9 cellular contexts compared by ENCODE assay signal in the genomic region with DNA sequence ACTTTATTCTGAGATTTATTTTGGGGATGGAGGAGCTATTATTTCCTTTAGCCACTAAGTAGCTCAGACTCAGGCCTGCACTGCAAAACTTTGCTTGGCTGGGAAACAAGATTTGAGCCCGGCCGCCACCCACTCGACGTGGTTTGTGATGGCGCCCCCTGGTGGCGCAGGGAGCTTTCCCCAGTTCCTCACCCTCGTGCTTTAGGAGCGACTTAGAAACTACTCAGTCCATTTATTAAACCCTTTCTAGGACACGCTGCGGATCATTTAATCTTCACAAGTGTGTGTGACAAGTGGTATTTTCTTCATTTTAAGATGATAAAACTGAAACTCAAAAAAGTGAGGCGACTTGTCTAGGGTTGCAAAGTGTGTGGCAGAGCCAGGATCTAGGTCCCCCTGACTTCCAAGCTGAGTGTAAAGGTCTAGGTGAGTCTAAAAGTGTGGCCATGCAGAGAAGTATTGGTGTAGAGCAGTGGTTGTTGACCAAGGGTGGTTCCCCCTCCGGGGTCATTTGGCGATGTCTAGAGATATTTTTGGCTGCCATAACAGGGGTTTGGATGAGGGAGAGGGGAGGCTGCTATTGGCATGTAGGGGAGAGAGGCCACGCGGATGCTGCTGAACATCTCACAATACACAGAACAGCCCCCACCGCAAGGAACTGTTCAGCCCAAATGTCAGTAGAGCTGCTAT. TPM values are rescaled to one million over a fixed set of nuclear protein-coding genes. Genes with fewer than 3 reads are reported as not detected.
DNase-seq lines count a peak whose midpoint lies in the region; ATAC-seq and TF ChIP-seq lines count a peak whose summit lies in the region.
"Had no signal": no experiment of that assay in that cellular context is flagged by ENCODE, and none has a peak within 500 bp of the region (broad histone marks: within the 10 kb centered on the region; RNA-seq: fewer than 3 reads in every experiment).

No MANE protein-coding gene starts in this region.

- no peaks in the 10 kb centered on the region for H3K9me3 ChIP-seq in CD4-positive, alpha-beta memory T cell (ENCODE audit: control insufficient read depth in 1 of 2, low read length in 2 of 2)
- H3K9me3 ChIP-seq in HCT116 (ENCODE audit: control insufficient read depth in 1 of 2, insufficient read depth in 1 of 2, low read depth in 1 of 2, low read length in 2 of 2) (no peaks in the 10 kb centered on the region), Peyer's patch (no peaks in the 10 kb centered on the region), tibial artery (no peaks in the 10 kb centered on the region)

- H3K9ac ChIP-seq in HCT116 (ENCODE audit: low read length), result no peak overlapping the region

- no peaks in the 10 kb centered on the region for H3K79me2 ChIP-seq in HCT116 (ENCODE audit: insufficient read depth, low read length)

- peaks cover 21 to 42% (median 33%) of the 10 kb centered on the region in 4 donors for H3K4me1 Mint-ChIP-seq in CD4-positive, alpha-beta memory T cell

- H3K9me3 Mint-ChIP-seq in CD4-positive, alpha-beta memory T cell, result no peaks in the 10 kb centered on the region

- POLR2A ChIA-PET in CD4-positive, alpha-beta memory T cell (lab: Charles Lee; ENCODE audit: partially characterized antibody), result interaction anchor here (1.3 to 2.8 kb wide), 5 partner anchors 10 to 329 kb away, joined by 3 to 16 read pairs (median 10); partner anchors contain the start of gene CEACAM1
- POLR2A ChIA-PET in HCT116 (lab: Charles Lee), result no interaction called here

- BruUV-seq in HCT116 (replicated peaks; lab: Mats Ljungman, UMichigan), result no TSS peak

- H3K27ac ChIP-seq in CD4-positive, alpha-beta memory T cell (ENCODE audit: low read depth, low read length), result no peak overlapping the region
- H3K27ac ChIP-seq in HCT116 (ENCODE audit: low read depth, low read length) (no peak overlapping the region), Peyer's patch (no peak overlapping the region), tibial artery (no peak overlapping the region)
- H3K27ac ChIP-seq: SK-N-MC had no signal

- peak; percentile 71 to 76 (median 74) for DNase-seq in CD4-positive, alpha-beta memory T cell
- DNase-seq in HCT116 (ENCODE audit: low read depth, low spot score), result peak; percentile 42
- peak; percentile 72 to 90 (median 85) for DNase-seq in Peyer's patch
- DNase-seq in activated T-helper 1 cell treated with Interleukin-2 at 50 U/mL for 16 hours (ENCODE audit: low read depth), result peak; percentile 67
- peak; percentile 77 for DNase-seq in fibroblast of the aortic adventitia (ENCODE audit: low read depth)
- no peak for DNase-seq in omental fat pad (ENCODE audit: low spot score)
- DNase-seq in tibial artery, result peak; percentile 55 to 71

- H4K20me1 ChIP-seq in HCT116 (ENCODE audit: insufficient read depth), result no peaks in the 10 kb centered on the region

- peak; percentile 49 for TF ChIP-seq RAD21 in HCT116 (IDR thresholded peaks at IDR 0.05; ENCODE audit: low read depth)

- CTCF ChIA-PET in CD4-positive, alpha-beta memory T cell (lab: Charles Lee; ENCODE audit: partially characterized antibody), result interaction anchor here (0.7 to 3.3 kb wide), 34 partner anchors 10 to 332 kb away, joined by 3 to 72 read pairs (median 4); partner anchors contain the start of genes CEACAM1 and LIPE
- CTCF ChIA-PET in HCT116 (lab: Charles Lee), result interaction anchor here (0.6 to 2.8 kb wide), 36 partner anchors 8 to 339 kb away, joined by 3 to 29 read pairs (median 4); partner anchors contain the start of genes CEACAM1 and POU2F2

- TF ChIP-seq POLR2A in HCT116 (IDR thresholded peaks at IDR 0.05; ENCODE audit: borderline replicate concordance, extremely low read depth, insufficient read depth, insufficient read length) (no peak), Peyer's patch (IDR thresholded peaks at IDR 0.05) (no peak)

- H3K9me2 ChIP-seq in HCT116 (ENCODE audit: insufficient read depth), result no peaks in the 10 kb centered on the region

- H3K36me3 ChIP-seq in CD4-positive, alpha-beta memory T cell (ENCODE audit: insufficient read depth, low read length), result no peaks in the 10 kb centered on the region
- H3K36me3 ChIP-seq in HCT116 (ENCODE audit: control insufficient read depth in 1 of 2, insufficient read depth in 2 of 2, low read length in 2 of 2) (no peaks in the 10 kb centered on the region), Peyer's patch (no peaks in the 10 kb centered on the region), tibial artery (no peaks in the 10 kb centered on the region)

- peak overlapping the region in 7 of 8 donors; percentile 15 to 87 (median 62) for H3K4me3 Mint-ChIP-seq in CD4-positive, alpha-beta memory T cell

- RAD21 ChIA-PET in HCT116 (lab: Charles Lee; ENCODE audit: low non-redundant PET in 1 of 2, low total read pairs in 2 of 2, uncharacterized antibody in 2 of 2, unreplicated experiment in 2 of 2), result interaction anchor here in 1 of 2 experiments (0.9 kb wide), 1 partner anchor 89 kb away, joined by 3 read pairs; no protein-coding TSS in a partner anchor

- no peaks in the 10 kb centered on the region for H3K36me3 Mint-ChIP-seq in CD4-positive, alpha-beta memory T cell

- H2AFZ ChIP-seq in HCT116 (ENCODE audit: low read depth, low read length, poor library complexity, severe bottlenecking), result peak overlapping the region; percentile 19

- H3K4me3 ChIP-seq in CD4-positive, alpha-beta memory T cell (ENCODE audit: low read length in 2 of 2), result no peak overlapping the region
- H3K4me3 ChIP-seq in HCT116 (replicated peaks in 1 of 2; ENCODE audit: low read depth in 1 of 2, low read length in 2 of 2), result no peak overlapping the region
- H3K4me3 ChIP-seq in Peyer's patch, result no peak overlapping the region
- no peak overlapping the region for H3K4me3 ChIP-seq in fibroblast of the aortic adventitia (ENCODE audit: low read depth, low read length)
- H3K4me3 ChIP-seq in tibial artery, result no peak overlapping the region
- H3K4me3 ChIP-seq: SK-N-MC had no signal

- H3K27ac Mint-ChIP-seq in CD4-positive, alpha-beta memory T cell, result peak overlapping the region; percentile 28 to 92 (median 79)

- intact Hi-C loops in CD4-positive, alpha-beta memory T cell (cut with micrococcal nuclease), result loop anchor here (1.0 kb wide), 1 partner anchor 20 kb away; no protein-coding TSS in a partner anchor
- intact Hi-C loops in HCT116 (cut with micrococcal nuclease) (no loop called here), tibial artery (cut with DNase I; ENCODE audit: low total_unique reads) (no loop called here)

- TF ChIP-seq CTCF in HCT116 (IDR thresholded peaks at IDR 0.05 in 2 of 3, conservative IDR thresholded peaks at IDR 0.05 in 1 of 3; ENCODE audit: borderline replicate concordance in 1 of 3, insufficient read depth in 1 of 3, low read depth in 2 of 3, low read length in 2 of 3) (peak; percentile 79 to 99 (median 95); a peak in 5 of 6 replicates), Peyer's patch (IDR thresholded peaks at IDR 0.05) (peak; percentile 72 to 95 (median 86)), fibroblast of the aortic adventitia (IDR thresholded peaks at IDR 0.05; ENCODE audit: insufficient read depth, low read length) (peak; percentile 91), omental fat pad (IDR thresholded peaks at IDR 0.05) (peak in 2 of 3 donors; percentile 50 to 59), tibial artery (IDR thresholded peaks at IDR 0.05) (peak; percentile 64 to 72)

- H3K27me3 ChIP-seq in CD4-positive, alpha-beta memory T cell (ENCODE audit: insufficient read depth, low read length), result no peaks in the 10 kb centered on the region
- H3K27me3 ChIP-seq in HCT116 (ENCODE audit: insufficient read depth, low read length) (no peaks in the 10 kb centered on the region), Peyer's patch (no peaks in the 10 kb centered on the region), tibial artery (no peaks in the 10 kb centered on the region)

- ATAC-seq in HCT116 (peak; percentile 78), omental fat pad (ENCODE audit: low FRiP score) (no peak), HG03039 (IDR thresholded peaks at IDR 0.05; ENCODE audit: unreplicated experiment) (no peak)

- H3K27me3 Mint-ChIP-seq in CD4-positive, alpha-beta memory T cell, result no peaks in the 10 kb centered on the region

- H3K4me2 ChIP-seq in HCT116 (ENCODE audit: low read length), result peak overlapping the region; percentile 33

- peaks cover 27% of the 10 kb centered on the region for H3K4me1 ChIP-seq in CD4-positive, alpha-beta memory T cell (ENCODE audit: insufficient read depth, low read length)
- H3K4me1 ChIP-seq in HCT116 (ENCODE audit: control insufficient read depth in 1 of 2, insufficient read depth in 2 of 2, low read length in 2 of 2) (peaks cover 0 to 10% of the 10 kb centered on the region in 2 experiments; a peak in 2 of 4 replicates), Peyer's patch (peaks cover 0 to 7% (median 0%) of the 10 kb centered on the region in 4 donors), tibial artery (peaks cover 0 to 9% (median 0%) of the 10 kb centered on the region in 4 donors)

TF ChIP-seq in HCT116, 20 proteins besides CTCF, POLR2A, EP300 and RAD21 (continues in another document):
- TF ChIP-seq EGR1 (IDR thresholded peaks at IDR 0.05; ENCODE audit: low read depth) (no peak), SP1 (IDR thresholded peaks at IDR 0.05; ENCODE audit: low read depth) (no peak), TCF7L2 (IDR thresholded peaks at IDR 0.05; ENCODE audit: borderline replicate concordance, extremely low read depth, insufficient read depth, insufficient read length) (no peak), EZH2 (IDR thresholded peaks at IDR 0.05) (no peak)
- TF ChIP-seq, protein P1, sequence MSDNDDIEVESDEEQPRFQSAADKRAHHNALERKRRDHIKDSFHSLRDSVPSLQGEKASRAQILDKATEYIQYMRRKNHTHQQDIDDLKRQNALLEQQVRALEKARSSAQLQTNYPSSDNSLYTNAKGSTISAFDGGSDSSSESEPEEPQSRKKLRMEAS (IDR thresholded peaks at IDR 0.05), result 0 out of 2 replicates have a peak, but pooled peaks have one; percentile 33

RNA-seq across cellular contexts. Expression of gene CXCL17, which starts 2.2 kb away (rescaled TPM):
- not detected for total RNA-seq in CD4-positive, alpha-beta memory T cell
- not detected for polyA plus RNA-seq in CD4-positive, alpha-beta memory T cell
- total RNA-seq in HCT116 (2021; ENCODE audit: unreplicated experiment), result 0.32 TPM
- 0.09 TPM in 1 of 2 replicates, not detected in the other for polyA plus RNA-seq in HCT116 (2012)
- not detected for total RNA-seq in Peyer's patch
- not detected in 2 replicates for total RNA-seq in fibroblast of the aortic adventitia (ENCODE audit: low replicate concordance)
- total RNA-seq in omental fat pad, result not detected

RNA-seq across cellular contexts. Expression of gene LIPE, which starts 13.3 kb away (rescaled TPM):
- total RNA-seq in CD4-positive, alpha-beta memory T cell, result 10 to 100 TPM; 32.5 to 32.6 TPM
- 1 to 10 TPM; 4.0 to 7.4 TPM for polyA plus RNA-seq in CD4-positive, alpha-beta memory T cell
- 11.3 TPM for total RNA-seq in HCT116 (2021; ENCODE audit: unreplicated experiment)
- polyA plus RNA-seq in HCT116 (2012), result 12.1 and 13.5 TPM in 2 replicates
- 10 to 100 TPM; 28.9 to 46.6 (median 34.8) TPM for total RNA-seq in Peyer's patch
- total RNA-seq in fibroblast of the aortic adventitia (ENCODE audit: low replicate concordance), result 1.4 and 1.6 TPM in 2 replicates
- total RNA-seq in omental fat pad, result 1,000 to 10,000 TPM in 2 of 4 donors, 100 to 1,000 TPM in 2; 491 to 3,641 (median 1,025) TPM

RNA-seq across cellular contexts. Expression of gene CNFN, which starts 50.4 kb away (rescaled TPM):
- total RNA-seq in CD4-positive, alpha-beta memory T cell, result not detected
- polyA plus RNA-seq in CD4-positive, alpha-beta memory T cell, result under 1 TPM in 1 of 2 donors, not detected in 1; 0.96 TPM
- total RNA-seq in HCT116 (2021; ENCODE audit: unreplicated experiment) (13.9 TPM), Peyer's patch (1 to 10 TPM in 1 of 4 donors, not detected in 3; 3.8 TPM), fibroblast of the aortic adventitia (ENCODE audit: low replicate concordance) (not detected in 2 replicates), omental fat pad (not detected)
- polyA plus RNA-seq in HCT116 (2012), result 29.2 and 32.2 TPM in 2 replicates

Comparison
In these comparisons a context has a peak if more than half of its experiments do, and no peak if none do; other contexts are left out.
1. RNA of gene LIPE, which starts 13.3 kb away (total RNA-seq): 491 to 3,641 TPM in omental fat pad; 28.9 to 46.6 TPM in Peyer's patch, 32.5 to 32.6 TPM in CD4-positive, alpha-beta memory T cell, 11.3 TPM in HCT116 (single experiment) and 1.4 to 1.6 TPM in fibroblast of the aortic adventitia; every median in the first group is over 10 times any median in the second.
2. Peak in every context shown above with its lines, with median percentiles within 50 percentile points of each other: CTCF ChIP-seq.